Comparison of ENCODE assay signal across 1 cellular context in the genomic region with DNA sequence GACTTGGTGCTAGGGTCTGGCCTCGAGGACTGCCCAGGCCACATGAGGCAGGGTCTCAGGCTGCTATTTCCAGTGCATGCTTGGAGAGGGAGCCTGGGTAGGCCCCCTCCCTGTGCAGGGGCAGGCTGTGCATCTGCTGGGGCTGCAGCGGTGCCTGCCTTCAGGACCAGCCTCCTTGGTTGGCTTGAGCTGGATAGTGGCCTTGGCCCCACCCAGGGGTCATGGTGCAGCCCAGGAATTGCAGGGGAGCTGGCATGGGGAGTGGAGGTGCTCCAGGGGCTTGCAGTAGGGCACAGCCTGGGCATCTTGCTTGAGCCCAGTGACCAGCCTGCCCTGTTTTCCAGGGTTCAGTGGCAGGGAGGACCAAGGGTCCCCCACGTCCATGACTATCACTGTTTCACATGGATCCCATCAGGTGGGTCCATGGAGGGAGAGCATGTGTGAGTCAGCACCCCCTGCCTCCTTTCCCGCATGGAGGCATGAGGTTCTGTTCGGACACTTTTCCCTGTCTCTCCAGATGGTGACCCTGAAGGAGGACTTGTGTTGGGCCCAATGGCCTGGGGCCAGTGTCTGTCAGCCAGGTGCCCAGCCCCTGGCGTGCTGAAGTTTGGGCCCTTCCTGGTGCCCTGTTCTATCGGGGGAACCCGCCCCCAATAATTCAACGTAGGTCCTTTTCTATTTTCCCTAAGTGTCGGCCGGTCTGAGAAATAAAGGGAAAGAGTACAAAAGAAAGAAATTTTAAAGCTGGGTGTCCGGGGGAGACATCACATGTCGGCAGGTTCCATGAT.
TF ChIP-seq lines count a peak whose summit lies in the region.

No MANE protein-coding gene starts in this region.

TF ChIP-seq in GM23338, 12 proteins besides CTCF, POLR2A, EP300 and RAD21 (continued from another document):
- TF ChIP-seq EZH2 (IDR thresholded peaks at IDR 0.05; ENCODE audit: low read depth, unreplicated experiment) = no peak
- TF ChIP-seq NANOG (IDR thresholded peaks at IDR 0.05; ENCODE audit: borderline replicate concordance) = no peak
